Comparison of ENCODE assay signal across 9 cellular contexts in genomic region chr6:28335040-28335563, GRCh38. TPM values are rescaled to one million over a fixed set of nuclear protein-coding genes. Genes with fewer than 3 reads are reported as not detected.
DNase-seq lines count a peak whose midpoint lies in the region; ATAC-seq and TF ChIP-seq lines count a peak whose summit lies in the region.
"Had no signal": no experiment of that assay in that cellular context is flagged by ENCODE, and none has a peak within 500 bp of the region (broad histone marks: within the 10 kb centered on the region; RNA-seq: fewer than 3 reads in every experiment).

No MANE protein-coding gene starts in this region.

- no peaks in the 10 kb centered on the region for H3K9me3 Mint-ChIP-seq in CD8-positive, alpha-beta T cell

- POLR2A ChIA-PET in CD8-positive, alpha-beta T cell (lab: Charles Lee), result interaction anchor here (0.6 to 1.7 kb wide), 7 partner anchors 12 to 445 kb away, joined by 3 to 9 read pairs (median 4); partner anchors contain the start of genes ZKSCAN3 and ZSCAN26

- TF ChIP-seq POLR2A in NB4 (IDR thresholded peaks at IDR 0.05; ENCODE audit: extremely low read depth, insufficient read length), result no peak
- TF ChIP-seq POLR2A in esophagus muscularis mucosa (IDR thresholded peaks at IDR 0.05; ENCODE audit: low read depth), result no peak
- TF ChIP-seq POLR2A in ovary (IDR thresholded peaks at IDR 0.05), result no peak

- 38% methylated on average over 12 of the region's 12 CpGs for WGBS in esophagus muscularis mucosa
- WGBS in ovary, 3 donors, result 33 to 35% (median 34%) methylated on average over 12 of the region's 12 CpGs

- no peak overlapping the region for H3K4me3 Mint-ChIP-seq in CD8-positive, alpha-beta T cell

- H3K27ac ChIP-seq in CD8-positive, alpha-beta T cell (ENCODE audit: low read depth, low read length), result peak overlapping the region; percentile 94
- H3K27ac ChIP-seq in esophagus muscularis mucosa (replicated peaks in 1 of 4), result peak overlapping the region; percentile 86 to 97 (median 96)
- peak overlapping the region; percentile 91 to 96 for H3K27ac ChIP-seq in ovary

- no peaks in the 10 kb centered on the region for H3K9me3 ChIP-seq in CD8-positive, alpha-beta T cell (ENCODE audit: low read length)
- H3K9me3 ChIP-seq in esophagus muscularis mucosa (no peaks in the 10 kb centered on the region), ovary (no peaks in the 10 kb centered on the region)

- intact Hi-C loops in CD8-positive, alpha-beta T cell (cut with DNase I, micrococcal nuclease), result loop anchor here (1.0 to 10.0 kb wide), 8 partner anchors 14 to 1380 kb away; partner anchors contain the start of genes ZKSCAN3 (in 1 of the 2), ZKSCAN4 (in 1 of the 2), ZKSCAN8 (in 1 of the 2) and ZNF165 (in 1 of the 2)
- intact Hi-C loops in esophagus muscularis mucosa (cut with DNase I) (no loop called here), ovary (cut with DNase I) (loop anchor here in 1 of 4 donors (5.0 kb wide), 1 partner anchor 198 kb away; no protein-coding TSS in a partner anchor)

- H3K4me1 ChIP-seq in CD8-positive, alpha-beta T cell (ENCODE audit: insufficient read depth, low read length), result peaks cover 15% of the 10 kb centered on the region
- H3K4me1 ChIP-seq in esophagus muscularis mucosa (peaks cover 11 to 35% (median 26%) of the 10 kb centered on the region in 4 donors), ovary (ENCODE audit: insufficient read depth) (peaks cover 6% of the 10 kb centered on the region)

- H3K4me3 ChIP-seq in CD8-positive, alpha-beta T cell (ENCODE audit: low read depth, low read length), result peak overlapping the region; percentile 85
- peak overlapping the region; percentile 91 for H3K4me3 ChIP-seq in NB4 (ENCODE audit: low read depth, low read length)
- H3K4me3 ChIP-seq in esophagus muscularis mucosa, result peak overlapping the region; percentile 70 to 72 (median 72)
- peak overlapping the region; percentile 32 for H3K4me3 ChIP-seq in ovary

- CTCF ChIA-PET in CD8-positive, alpha-beta T cell (lab: Charles Lee), result interaction anchor here (1.3 to 1.7 kb wide), 3 partner anchors 16 to 25 kb away, joined by 3 to 6 read pairs (median 4); no protein-coding TSS in a partner anchor

- no peaks in the 10 kb centered on the region for H3K36me3 Mint-ChIP-seq in CD8-positive, alpha-beta T cell
- H3K36me3 Mint-ChIP-seq: naive thymus-derived CD8-positive, alpha-beta T cell had no signal

- no peak for ATAC-seq in CD8-positive, alpha-beta T cell
- ATAC-seq in HG02970 (IDR thresholded peaks at IDR 0.05; ENCODE audit: low FRiP score, unreplicated experiment) (no peak), HG02642 (IDR thresholded peaks at IDR 0.05; ENCODE audit: poor library complexity, unreplicated experiment) (no peak)

- no peak for TF ChIP-seq EP300 in esophagus muscularis mucosa (IDR thresholded peaks at IDR 0.05)
- TF ChIP-seq EP300 in ovary (IDR thresholded peaks at IDR 0.05), result no peak

- DNase-seq in CD8-positive, alpha-beta T cell, result no peak
- DNase-seq in NB4 (ENCODE audit: low read depth) (no peak), esophagus muscularis mucosa (ENCODE audit: extremely low spot score) (no peak), ovary (peak; percentile 11 to 39 (median 33)), NCI-H2227 treated with DMSO at 0.1 percent for 48 hours (lab: John Stamatoyannopoulos, UW) (no peak), mesenteric fat pad (ENCODE audit: low spot score) (no peak)

- peaks cover 9% of the 10 kb centered on the region for H3K4me1 Mint-ChIP-seq in CD8-positive, alpha-beta T cell (ENCODE audit: low read depth)

- no peak overlapping the region for H3K27ac Mint-ChIP-seq in CD8-positive, alpha-beta T cell

- H3K27me3 ChIP-seq in CD8-positive, alpha-beta T cell (ENCODE audit: insufficient read depth, low read length), result no peaks in the 10 kb centered on the region
- H3K27me3 ChIP-seq in esophagus muscularis mucosa (no peaks in the 10 kb centered on the region), ovary (no peaks in the 10 kb centered on the region)

- no peaks in the 10 kb centered on the region for H3K36me3 ChIP-seq in CD8-positive, alpha-beta T cell (ENCODE audit: insufficient read depth, low read length)
- H3K36me3 ChIP-seq in esophagus muscularis mucosa (no peaks in the 10 kb centered on the region), ovary (no peaks in the 10 kb centered on the region)

- TF ChIP-seq CTCF in CD8-positive, alpha-beta T cell (IDR thresholded peaks at IDR 0.05), result no peak
- TF ChIP-seq CTCF in NB4 (IDR thresholded peaks at IDR 0.05; ENCODE audit: low read depth, low read length) (no peak), esophagus muscularis mucosa (IDR thresholded peaks at IDR 0.05) (no peak), ovary (IDR thresholded peaks at IDR 0.05) (no peak)

- no peaks in the 10 kb centered on the region for H3K27me3 Mint-ChIP-seq in CD8-positive, alpha-beta T cell (ENCODE audit: low read depth)
- H3K27me3 Mint-ChIP-seq: naive thymus-derived CD8-positive, alpha-beta T cell had no signal

RNA-seq across cellular contexts. Expression of gene ZSCAN31, which starts 0.8 kb away (rescaled TPM):
- total RNA-seq in CD8-positive, alpha-beta T cell, result 1 to 10 TPM; 1.4 to 1.9 TPM
- 10 to 100 TPM; 13.1 to 39.1 (median 24.1) TPM for total RNA-seq in esophagus muscularis mucosa
- total RNA-seq in ovary, result 10 to 100 TPM; 14.1 to 40.1 (median 21.9) TPM
- 10 to 100 TPM; 12.1 to 20.8 TPM for polyA plus RNA-seq in ovary
- total RNA-seq in mesenteric fat pad, result 5.8 TPM

RNA-seq across cellular contexts. Expression of gene ZKSCAN3, which starts 14.6 kb away (rescaled TPM):
- under 1 TPM; 0.61 to 0.68 TPM for total RNA-seq in CD8-positive, alpha-beta T cell
- total RNA-seq in esophagus muscularis mucosa, result 10 to 100 TPM in 1 of 4 donors, 1 to 10 TPM in 3; 2.8 to 10.4 (median 6.4) TPM
- 1 to 10 TPM; 2.6 to 8.2 (median 7.2) TPM for total RNA-seq in ovary
- 1 to 10 TPM; 2.0 to 5.0 TPM for polyA plus RNA-seq in ovary
- total RNA-seq in mesenteric fat pad, result 3.0 TPM

RNA-seq across cellular contexts. Expression of gene PGBD1, which starts 53.7 kb away (rescaled TPM):
- under 1 TPM; 0.75 to 0.95 TPM for total RNA-seq in CD8-positive, alpha-beta T cell
- total RNA-seq in esophagus muscularis mucosa (1 to 10 TPM; 5.8 to 8.7 (median 7.1) TPM), ovary (1 to 10 TPM; 2.1 to 5.0 (median 3.5) TPM), mesenteric fat pad (4.0 TPM)
- polyA plus RNA-seq in ovary, result 1 to 10 TPM; 1.8 to 3.5 TPM

Comparison
In these comparisons a context has a peak if more than half of its experiments do, and no peak if none do; other contexts are left out.
1. DNase-seq: peak in ovary (5 of 5); none in CD8-positive, alpha-beta T cell (0 of 7), NB4 (single experiment), esophagus muscularis mucosa (single experiment), NCI-H2227 treated with DMSO at 0.1 percent for 48 hours (single experiment) and mesenteric fat pad (single experiment).
2. H3K4me3 ChIP-seq: peak in every context shown above with its lines; median percentile 91 in NB4; 85 in CD8-positive, alpha-beta T cell; 72 in esophagus muscularis mucosa; 32 in ovary.
3. Peak in every context shown above with its lines, with median percentiles within 50 percentile points of each other: H3K27ac ChIP-seq.